In the genomic region with DNA sequence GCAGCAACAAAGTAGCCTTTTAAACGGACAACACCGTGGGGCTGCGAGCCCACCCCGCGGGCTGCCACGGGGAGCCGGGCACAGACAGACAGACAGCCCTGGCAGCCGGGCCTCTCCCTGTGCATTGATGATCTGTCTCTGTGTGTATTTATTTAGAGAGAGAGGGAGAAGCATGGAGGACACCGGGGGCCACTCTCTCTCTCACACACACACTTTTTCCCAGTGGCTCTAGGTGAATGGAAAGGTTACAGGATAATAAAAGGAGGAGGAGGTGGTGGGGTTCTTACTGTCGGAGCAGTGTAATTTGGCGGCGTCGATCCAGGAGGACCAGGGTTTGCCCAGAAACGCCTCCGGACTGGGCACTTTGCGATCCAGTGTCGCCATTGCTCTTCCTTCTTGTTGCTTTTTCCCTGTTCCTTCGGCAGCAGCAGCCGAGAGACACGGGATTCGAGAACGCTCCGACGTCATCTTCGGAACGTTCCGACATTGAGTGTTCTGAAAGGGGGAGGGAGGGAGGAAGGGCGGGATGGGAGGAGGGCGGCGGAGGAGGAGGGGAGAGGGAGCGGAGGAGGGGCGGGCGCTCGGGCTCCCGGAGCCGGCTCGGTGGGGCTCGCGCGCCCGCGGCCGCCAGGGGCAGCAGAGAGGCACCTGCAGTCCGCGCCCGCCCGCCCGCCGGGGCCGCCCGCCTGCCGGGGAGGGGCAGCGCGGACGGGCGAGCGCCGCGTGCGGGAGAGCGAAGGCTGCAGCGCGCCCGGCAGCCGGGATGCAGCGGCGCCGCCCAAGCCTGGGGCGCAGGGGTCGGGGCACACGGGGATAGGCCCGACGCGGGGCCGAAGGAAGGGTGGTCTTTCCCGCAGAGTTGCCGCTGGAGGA, we compare ENCODE assay signal across 1 cellular context.
TF ChIP-seq lines count a peak whose summit lies in the region.

A gene with protein sequence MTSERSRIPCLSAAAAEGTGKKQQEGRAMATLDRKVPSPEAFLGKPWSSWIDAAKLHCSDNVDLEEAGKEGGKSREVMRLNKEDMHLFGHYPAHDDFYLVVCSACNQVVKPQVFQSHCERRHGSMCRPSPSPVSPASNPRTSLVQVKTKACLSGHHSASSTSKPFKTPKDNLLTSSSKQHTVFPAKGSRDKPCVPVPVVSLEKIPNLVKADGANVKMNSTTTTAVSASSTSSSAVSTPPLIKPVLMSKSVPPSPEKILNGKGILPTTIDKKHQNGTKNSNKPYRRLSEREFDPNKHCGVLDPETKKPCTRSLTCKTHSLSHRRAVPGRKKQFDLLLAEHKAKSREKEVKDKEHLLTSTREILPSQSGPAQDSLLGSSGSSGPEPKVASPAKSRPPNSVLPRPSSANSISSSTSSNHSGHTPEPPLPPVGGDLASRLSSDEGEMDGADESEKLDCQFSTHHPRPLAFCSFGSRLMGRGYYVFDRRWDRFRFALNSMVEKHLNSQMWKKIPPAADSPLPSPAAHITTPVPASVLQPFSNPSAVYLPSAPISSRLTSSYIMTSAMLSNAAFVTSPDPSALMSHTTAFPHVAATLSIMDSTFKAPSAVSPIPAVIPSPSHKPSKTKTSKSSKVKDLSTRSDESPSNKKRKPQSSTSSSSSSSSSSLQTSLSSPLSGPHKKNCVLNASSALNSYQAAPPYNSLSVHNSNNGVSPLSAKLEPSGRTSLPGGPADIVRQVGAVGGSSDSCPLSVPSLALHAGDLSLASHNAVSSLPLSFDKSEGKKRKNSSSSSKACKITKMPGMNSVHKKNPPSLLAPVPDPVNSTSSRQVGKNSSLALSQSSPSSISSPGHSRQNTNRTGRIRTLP (minus strand): TSS at position 509 of the 873 bp plus-strand sequence. CDS start 41 bp downstream, at position 468.

TF ChIP-seq in K562, 482 proteins besides CTCF, POLR2A, EP300 and RAD21 (continued from another document and continues in another):
- TF ChIP-seq, protein P1, sequence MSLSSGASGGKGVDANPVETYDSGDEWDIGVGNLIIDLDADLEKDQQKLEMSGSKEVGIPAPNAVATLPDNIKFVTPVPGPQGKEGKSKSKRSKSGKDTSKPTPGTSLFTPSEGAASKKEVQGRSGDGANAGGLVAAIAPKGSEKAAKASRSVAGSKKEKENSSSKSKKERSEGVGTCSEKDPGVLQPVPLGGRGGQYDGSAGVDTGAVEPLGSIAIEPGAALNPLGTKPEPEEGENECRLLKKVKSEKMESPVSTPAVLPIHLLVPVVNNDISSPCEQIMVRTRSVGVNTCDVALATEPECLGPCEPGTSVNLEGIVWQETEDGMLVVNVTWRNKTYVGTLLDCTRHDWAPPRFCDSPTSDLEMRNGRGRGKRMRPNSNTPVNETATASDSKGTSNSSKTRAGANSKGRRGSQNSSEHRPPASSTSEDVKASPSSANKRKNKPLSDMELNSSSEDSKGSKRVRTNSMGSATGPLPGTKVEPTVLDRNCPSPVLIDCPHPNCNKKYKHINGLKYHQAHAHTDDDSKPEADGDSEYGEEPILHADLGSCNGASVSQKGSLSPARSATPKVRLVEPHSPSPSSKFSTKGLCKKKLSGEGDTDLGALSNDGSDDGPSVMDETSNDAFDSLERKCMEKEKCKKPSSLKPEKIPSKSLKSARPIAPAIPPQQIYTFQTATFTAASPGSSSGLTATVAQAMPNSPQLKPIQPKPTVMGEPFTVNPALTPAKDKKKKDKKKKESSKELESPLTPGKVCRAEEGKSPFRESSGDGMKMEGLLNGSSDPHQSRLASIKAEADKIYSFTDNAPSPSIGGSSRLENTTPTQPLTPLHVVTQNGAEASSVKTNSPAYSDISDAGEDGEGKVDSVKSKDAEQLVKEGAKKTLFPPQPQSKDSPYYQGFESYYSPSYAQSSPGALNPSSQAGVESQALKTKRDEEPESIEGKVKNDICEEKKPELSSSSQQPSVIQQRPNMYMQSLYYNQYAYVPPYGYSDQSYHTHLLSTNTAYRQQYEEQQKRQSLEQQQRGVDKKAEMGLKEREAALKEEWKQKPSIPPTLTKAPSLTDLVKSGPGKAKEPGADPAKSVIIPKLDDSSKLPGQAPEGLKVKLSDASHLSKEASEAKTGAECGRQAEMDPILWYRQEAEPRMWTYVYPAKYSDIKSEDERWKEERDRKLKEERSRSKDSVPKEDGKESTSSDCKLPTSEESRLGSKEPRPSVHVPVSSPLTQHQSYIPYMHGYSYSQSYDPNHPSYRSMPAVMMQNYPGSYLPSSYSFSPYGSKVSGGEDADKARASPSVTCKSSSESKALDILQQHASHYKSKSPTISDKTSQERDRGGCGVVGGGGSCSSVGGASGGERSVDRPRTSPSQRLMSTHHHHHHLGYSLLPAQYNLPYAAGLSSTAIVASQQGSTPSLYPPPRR (CRISPR knock-in tag; IDR thresholded peaks at IDR 0.05; ENCODE audit: borderline replicate concordance): no peak
- TF ChIP-seq TSC22D4 (tag; IDR thresholded peaks at IDR 0.05) (no peak), NFRKB (IDR thresholded peaks at IDR 0.05; ENCODE audit: low read depth) (peak; percentile 95), NRF1 (conservative IDR thresholded peaks at IDR 0.05 in 1 of 2, IDR thresholded peaks at IDR 0.05 in 1 of 2) (no peak), ZFX (CRISPR knock-in tag; IDR thresholded peaks at IDR 0.05) (peak; percentile 73), SUPT5H (IDR thresholded peaks at IDR 0.05) (peak; percentile 92), ETS2 (tag; IDR thresholded peaks at IDR 0.05; ENCODE audit: borderline replicate concordance, poor library complexity, severe bottlenecking) (no peak), SMAD1 (IDR thresholded peaks at IDR 0.05; ENCODE audit: low read depth, low read length, partially characterized antibody) (no peak), SPI1 (IDR thresholded peaks at IDR 0.05; ENCODE audit: borderline replicate concordance, low read depth, low read length) (peak; percentile 52; the same call in 1 of the 2 replicates), MCM7 (IDR thresholded peaks at IDR 0.05) (no peak), ZNF408 (CRISPR knock-in tag; IDR thresholded peaks at IDR 0.05; ENCODE audit: low read depth) (no peak), C11orf30 (IDR thresholded peaks at IDR 0.05; ENCODE audit: low read depth) (0 out of 2 replicates have a peak, but pooled peaks have one; percentile 11), TRIM24 (IDR thresholded peaks at IDR 0.05) (0 out of 4 replicates have a peak, but pooled peaks of 1 of the 2 experiments have one; percentile 12), ZNF507 (tag; conservative IDR thresholded peaks at IDR 0.05) (no peak), EP400 (IDR thresholded peaks at IDR 0.05) (peak; percentile 55; the same call in 1 of the 2 replicates), RBM22 (IDR thresholded peaks at IDR 0.05; ENCODE audit: low read depth, low read length, poor library complexity, severe bottlenecking) (no peak), NONO (IDR thresholded peaks at IDR 0.05; ENCODE audit: low read depth in 2 of 2, low read length in 1 of 2) (peak in 1 of 2 experiments; percentile 93; a peak in 1 of 4 replicates), CAMTA2 (CRISPR knock-in tag; conservative IDR thresholded peaks at IDR 0.05) (0 out of 2 replicates have a peak, but pooled peaks have one; percentile 20), ZC3H11A (IDR thresholded peaks at IDR 0.05; ENCODE audit: low read depth, low read length) (no peak), DDX20 (tag; IDR thresholded peaks at IDR 0.05; ENCODE audit: low read depth) (no peak), PYGO2 (tag; IDR thresholded peaks at IDR 0.05) (no peak)
- TF ChIP-seq, protein P2, sequence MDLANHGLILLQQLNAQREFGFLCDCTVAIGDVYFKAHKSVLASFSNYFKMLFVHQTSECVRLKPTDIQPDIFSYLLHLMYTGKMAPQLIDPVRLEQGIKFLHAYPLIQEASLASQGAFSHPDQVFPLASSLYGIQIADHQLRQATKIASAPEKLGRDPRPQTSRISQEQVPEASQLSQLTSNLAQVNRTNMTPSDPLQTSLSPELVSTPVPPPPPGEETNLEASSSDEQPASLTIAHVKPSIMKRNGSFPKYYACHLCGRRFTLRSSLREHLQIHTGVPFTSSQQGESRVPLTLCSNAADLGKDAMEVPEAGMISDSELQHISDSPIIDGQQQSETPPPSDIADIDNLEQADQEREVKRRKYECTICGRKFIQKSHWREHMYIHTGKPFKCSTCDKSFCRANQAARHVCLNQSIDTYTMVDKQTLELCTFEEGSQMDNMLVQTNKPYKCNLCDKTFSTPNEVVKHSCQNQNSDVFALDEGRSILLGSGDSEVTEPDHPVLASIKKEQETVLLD (IDR thresholded peaks at IDR 0.05): no peak
- TF ChIP-seq, protein P3, sequence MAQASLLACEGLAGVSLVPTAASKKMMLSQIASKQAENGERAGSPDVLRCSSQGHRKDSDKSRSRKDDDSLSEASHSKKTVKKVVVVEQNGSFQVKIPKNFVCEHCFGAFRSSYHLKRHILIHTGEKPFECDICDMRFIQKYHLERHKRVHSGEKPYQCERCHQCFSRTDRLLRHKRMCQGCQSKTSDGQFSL (CRISPR knock-in tag; IDR thresholded peaks at IDR 0.05): 0 out of 2 replicates have a peak, but pooled peaks have one; percentile 43
- TF ChIP-seq, protein P3 (tag; IDR thresholded peaks at IDR 0.05): no peak
- TF ChIP-seq, protein P4, sequence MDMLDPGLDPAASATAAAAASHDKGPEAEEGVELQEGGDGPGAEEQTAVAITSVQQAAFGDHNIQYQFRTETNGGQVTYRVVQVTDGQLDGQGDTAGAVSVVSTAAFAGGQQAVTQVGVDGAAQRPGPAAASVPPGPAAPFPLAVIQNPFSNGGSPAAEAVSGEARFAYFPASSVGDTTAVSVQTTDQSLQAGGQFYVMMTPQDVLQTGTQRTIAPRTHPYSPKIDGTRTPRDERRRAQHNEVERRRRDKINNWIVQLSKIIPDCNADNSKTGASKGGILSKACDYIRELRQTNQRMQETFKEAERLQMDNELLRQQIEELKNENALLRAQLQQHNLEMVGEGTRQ (CRISPR knock-in tag; IDR thresholded peaks at IDR 0.05): no peak; the same call in 1 of the 2 replicates
- TF ChIP-seq, protein P5, sequence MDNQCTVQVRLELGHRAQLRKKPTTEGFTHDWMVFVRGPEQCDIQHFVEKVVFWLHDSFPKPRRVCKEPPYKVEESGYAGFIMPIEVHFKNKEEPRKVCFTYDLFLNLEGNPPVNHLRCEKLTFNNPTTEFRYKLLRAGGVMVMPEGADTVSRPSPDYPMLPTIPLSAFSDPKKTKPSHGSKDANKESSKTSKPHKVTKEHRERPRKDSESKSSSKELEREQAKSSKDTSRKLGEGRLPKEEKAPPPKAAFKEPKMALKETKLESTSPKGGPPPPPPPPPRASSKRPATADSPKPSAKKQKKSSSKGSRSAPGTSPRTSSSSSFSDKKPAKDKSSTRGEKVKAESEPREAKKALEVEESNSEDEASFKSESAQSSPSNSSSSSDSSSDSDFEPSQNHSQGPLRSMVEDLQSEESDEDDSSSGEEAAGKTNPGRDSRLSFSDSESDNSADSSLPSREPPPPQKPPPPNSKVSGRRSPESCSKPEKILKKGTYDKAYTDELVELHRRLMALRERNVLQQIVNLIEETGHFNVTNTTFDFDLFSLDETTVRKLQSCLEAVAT (IDR thresholded peaks at IDR 0.05): no peak
- TF ChIP-seq, protein P6, sequence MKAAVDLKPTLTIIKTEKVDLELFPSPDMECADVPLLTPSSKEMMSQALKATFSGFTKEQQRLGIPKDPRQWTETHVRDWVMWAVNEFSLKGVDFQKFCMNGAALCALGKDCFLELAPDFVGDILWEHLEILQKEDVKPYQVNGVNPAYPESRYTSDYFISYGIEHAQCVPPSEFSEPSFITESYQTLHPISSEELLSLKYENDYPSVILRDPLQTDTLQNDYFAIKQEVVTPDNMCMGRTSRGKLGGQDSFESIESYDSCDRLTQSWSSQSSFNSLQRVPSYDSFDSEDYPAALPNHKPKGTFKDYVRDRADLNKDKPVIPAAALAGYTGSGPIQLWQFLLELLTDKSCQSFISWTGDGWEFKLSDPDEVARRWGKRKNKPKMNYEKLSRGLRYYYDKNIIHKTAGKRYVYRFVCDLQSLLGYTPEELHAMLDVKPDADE (conservative IDR thresholded peaks at IDR 0.05; ENCODE audit: control insufficient read depth, low read depth, low read length): 0 out of 2 replicates have a peak, but pooled peaks have one; percentile 8
- TF ChIP-seq, protein P7, sequence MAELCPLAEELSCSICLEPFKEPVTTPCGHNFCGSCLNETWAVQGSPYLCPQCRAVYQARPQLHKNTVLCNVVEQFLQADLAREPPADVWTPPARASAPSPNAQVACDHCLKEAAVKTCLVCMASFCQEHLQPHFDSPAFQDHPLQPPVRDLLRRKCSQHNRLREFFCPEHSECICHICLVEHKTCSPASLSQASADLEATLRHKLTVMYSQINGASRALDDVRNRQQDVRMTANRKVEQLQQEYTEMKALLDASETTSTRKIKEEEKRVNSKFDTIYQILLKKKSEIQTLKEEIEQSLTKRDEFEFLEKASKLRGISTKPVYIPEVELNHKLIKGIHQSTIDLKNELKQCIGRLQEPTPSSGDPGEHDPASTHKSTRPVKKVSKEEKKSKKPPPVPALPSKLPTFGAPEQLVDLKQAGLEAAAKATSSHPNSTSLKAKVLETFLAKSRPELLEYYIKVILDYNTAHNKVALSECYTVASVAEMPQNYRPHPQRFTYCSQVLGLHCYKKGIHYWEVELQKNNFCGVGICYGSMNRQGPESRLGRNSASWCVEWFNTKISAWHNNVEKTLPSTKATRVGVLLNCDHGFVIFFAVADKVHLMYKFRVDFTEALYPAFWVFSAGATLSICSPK (IDR thresholded peaks at IDR 0.05; ENCODE audit: borderline replicate concordance): no peak
- TF ChIP-seq, protein P8, sequence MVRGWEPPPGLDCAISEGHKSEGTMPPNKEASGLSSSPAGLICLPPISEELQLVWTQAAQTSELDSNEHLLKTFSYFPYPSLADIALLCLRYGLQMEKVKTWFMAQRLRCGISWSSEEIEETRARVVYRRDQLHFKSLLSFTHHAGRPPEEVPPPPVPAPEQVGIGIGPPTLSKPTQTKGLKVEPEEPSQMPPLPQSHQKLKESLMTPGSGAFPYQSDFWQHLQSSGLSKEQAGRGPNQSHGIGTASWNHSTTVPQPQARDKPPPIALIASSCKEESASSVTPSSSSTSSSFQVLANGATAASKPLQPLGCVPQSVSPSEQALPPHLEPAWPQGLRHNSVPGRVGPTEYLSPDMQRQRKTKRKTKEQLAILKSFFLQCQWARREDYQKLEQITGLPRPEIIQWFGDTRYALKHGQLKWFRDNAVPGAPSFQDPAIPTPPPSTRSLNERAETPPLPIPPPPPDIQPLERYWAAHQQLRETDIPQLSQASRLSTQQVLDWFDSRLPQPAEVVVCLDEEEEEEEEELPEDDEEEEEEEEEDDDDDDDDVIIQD (CRISPR knock-in tag; IDR thresholded peaks at IDR 0.05): no peak
- TF ChIP-seq, protein P9, sequence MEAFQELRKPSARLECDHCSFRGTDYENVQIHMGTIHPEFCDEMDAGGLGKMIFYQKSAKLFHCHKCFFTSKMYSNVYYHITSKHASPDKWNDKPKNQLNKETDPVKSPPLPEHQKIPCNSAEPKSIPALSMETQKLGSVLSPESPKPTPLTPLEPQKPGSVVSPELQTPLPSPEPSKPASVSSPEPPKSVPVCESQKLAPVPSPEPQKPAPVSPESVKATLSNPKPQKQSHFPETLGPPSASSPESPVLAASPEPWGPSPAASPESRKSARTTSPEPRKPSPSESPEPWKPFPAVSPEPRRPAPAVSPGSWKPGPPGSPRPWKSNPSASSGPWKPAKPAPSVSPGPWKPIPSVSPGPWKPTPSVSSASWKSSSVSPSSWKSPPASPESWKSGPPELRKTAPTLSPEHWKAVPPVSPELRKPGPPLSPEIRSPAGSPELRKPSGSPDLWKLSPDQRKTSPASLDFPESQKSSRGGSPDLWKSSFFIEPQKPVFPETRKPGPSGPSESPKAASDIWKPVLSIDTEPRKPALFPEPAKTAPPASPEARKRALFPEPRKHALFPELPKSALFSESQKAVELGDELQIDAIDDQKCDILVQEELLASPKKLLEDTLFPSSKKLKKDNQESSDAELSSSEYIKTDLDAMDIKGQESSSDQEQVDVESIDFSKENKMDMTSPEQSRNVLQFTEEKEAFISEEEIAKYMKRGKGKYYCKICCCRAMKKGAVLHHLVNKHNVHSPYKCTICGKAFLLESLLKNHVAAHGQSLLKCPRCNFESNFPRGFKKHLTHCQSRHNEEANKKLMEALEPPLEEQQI (IDR thresholded peaks at IDR 0.05): no peak
